In genomic region chr9:23123048-23123632, GRCh38 we compare ENCODE assay signal across 8 cellular contexts.
DNase-seq lines count a peak whose midpoint lies in the region; ATAC-seq and TF ChIP-seq lines count a peak whose summit lies in the region.

No MANE protein-coding gene starts in this region.

- H3K79me2 ChIP-seq in Karpas-422 (ENCODE audit: low read length), result no peaks in the 10 kb centered on the region

- no peaks in the 10 kb centered on the region for H3K9me3 ChIP-seq in Karpas-422 (ENCODE audit: low read length)

- H3K9ac ChIP-seq in Karpas-422 (ENCODE audit: low read length), result no peak overlapping the region

- H3K27me3 ChIP-seq in Karpas-422 (ENCODE audit: low read length) (no peaks in the 10 kb centered on the region), kidney epithelial cell (ENCODE audit: control insufficient read depth, insufficient read depth, low read length) (no peaks in the 10 kb centered on the region)

- H3K4me3 ChIP-seq in Karpas-422 (ENCODE audit: low read length) (no peak overlapping the region), WI38 (ENCODE audit: low read depth, low read length) (no peak overlapping the region), kidney epithelial cell (ENCODE audit: low read depth, low read length) (no peak overlapping the region)

- no peak overlapping the region for H2AFZ ChIP-seq in Karpas-422 (ENCODE audit: low read length)

- DNase-seq in DMS53 treated with DMSO at 0.1 percent for 48 hours (lab: John Stamatoyannopoulos, UW; ENCODE audit: unreplicated experiment) (peak; percentile 20), Karpas-422 (peak; percentile 78), kidney epithelial cell (ENCODE audit: low read depth) (no peak)

- ATAC-seq in HG03521 (IDR thresholded peaks at IDR 0.05; ENCODE audit: unreplicated experiment), result no peak
- no peak for ATAC-seq in HG03354 (IDR thresholded peaks at IDR 0.05; ENCODE audit: poor library complexity, severe bottlenecking, unreplicated experiment)
- ATAC-seq in HG03460 (IDR thresholded peaks at IDR 0.05; ENCODE audit: unreplicated experiment), result no peak
- ATAC-seq in GM21423 (IDR thresholded peaks at IDR 0.05; ENCODE audit: unreplicated experiment), result no peak

- H3K27ac ChIP-seq in Karpas-422 (ENCODE audit: low read length), result no peak overlapping the region

- no peaks in the 10 kb centered on the region for H3K4me1 ChIP-seq in Karpas-422 (ENCODE audit: low read length)

- H3K4me2 ChIP-seq in Karpas-422 (ENCODE audit: low read depth, low read length, poor library complexity, severe bottlenecking), result no peak overlapping the region

- no peaks in the 10 kb centered on the region for H4K20me1 ChIP-seq in Karpas-422 (ENCODE audit: insufficient read depth, low read depth, low read length)

- TF ChIP-seq CTCF in WI38 (IDR thresholded peaks at IDR 0.05; ENCODE audit: low read depth, low read length) (0 out of 2 replicates have a peak, but pooled peaks have one; percentile 6), kidney epithelial cell (IDR thresholded peaks at IDR 0.05; ENCODE audit: insufficient read depth, low read length, poor library complexity, severe bottlenecking) (peak; percentile 74)

- H3K36me3 ChIP-seq in Karpas-422 (ENCODE audit: insufficient read depth, low read length) (no peaks in the 10 kb centered on the region), kidney epithelial cell (ENCODE audit: control insufficient read depth, insufficient read depth, low read length) (no peaks in the 10 kb centered on the region)

- no peaks in the 10 kb centered on the region for H3K9me2 ChIP-seq in Karpas-422 (replicated peaks; ENCODE audit: insufficient read depth, low read length)
